In genomic region chr3:53162672-53163458, GRCh38 we compare ENCODE assay signal across 1 cellular context.
TF ChIP-seq lines count a peak whose summit lies in the region.

No MANE protein-coding gene starts in this region.

TF ChIP-seq in HepG2, 621 proteins besides CTCF, POLR2A, EP300 and RAD21:
- peak; percentile 89 for TF ChIP-seq ZNF646 (CRISPR knock-in tag; IDR thresholded peaks at IDR 0.05)
- TF ChIP-seq AHR (CRISPR knock-in tag; IDR thresholded peaks at IDR 0.05) = no peak
- 0 out of 2 replicates have a peak, but pooled peaks have one; percentile 47 for TF ChIP-seq HIVEP1 (CRISPR knock-in tag; IDR thresholded peaks at IDR 0.05)
- no peak for TF ChIP-seq BCL3 (CRISPR knock-in tag; IDR thresholded peaks at IDR 0.05)
- TF ChIP-seq TEAD3 (CRISPR knock-in tag; optimal IDR thresholded peaks at IDR 0.05; ENCODE audit: borderline replicate concordance) = no peak
- TF ChIP-seq ZNF768 (CRISPR knock-in tag; IDR thresholded peaks at IDR 0.05) = no peak
- peak; percentile 29; the same call in 1 of the 2 replicates for TF ChIP-seq UBTF (CRISPR knock-in tag; IDR thresholded peaks at IDR 0.05)
- TF ChIP-seq MYPOP (CRISPR knock-in tag; IDR thresholded peaks at IDR 0.05) = no peak
- no peak for TF ChIP-seq NFE2L1 (CRISPR knock-in tag; IDR thresholded peaks at IDR 0.05; ENCODE audit: borderline replicate concordance)
- TF ChIP-seq SAP130 (CRISPR knock-in tag; IDR thresholded peaks at IDR 0.05; ENCODE audit: low read depth) = peak; percentile 26; the same call in 1 of the 2 replicates
- 0 out of 2 replicates have a peak, but pooled peaks have one; percentile 21 for TF ChIP-seq ZNF687 (CRISPR knock-in tag; IDR thresholded peaks at IDR 0.05)
- 0 out of 2 replicates have a peak, but pooled peaks have one; percentile 18 for TF ChIP-seq KDM5B (CRISPR knock-in tag; IDR thresholded peaks at IDR 0.05; ENCODE audit: borderline replicate concordance)
- TF ChIP-seq RXRA (CRISPR knock-in tag; IDR thresholded peaks at IDR 0.05) = 0 out of 2 replicates have a peak, but pooled peaks have one; percentile 15
- 0 out of 2 replicates have a peak, but pooled peaks have one; percentile 1 for TF ChIP-seq NRL (CRISPR knock-in tag; IDR thresholded peaks at IDR 0.05; ENCODE audit: borderline replicate concordance)
TF ChIP-seq in HepG2: peak in this region for 8.
